ENCODE assay signal across 12 cellular contexts in genomic region chr14:96364911-96365310, GRCh38. TPM values are rescaled to one million over a fixed set of nuclear protein-coding genes. Genes with fewer than 3 reads are reported as not detected.
DNase-seq lines count a peak whose midpoint lies in the region; ATAC-seq and TF ChIP-seq lines count a peak whose summit lies in the region.
"Had no signal": no experiment of that assay in that cellular context is flagged by ENCODE, and none has a peak within 500 bp of the region (broad histone marks: within the 10 kb centered on the region; RNA-seq: fewer than 3 reads in every experiment).

No MANE protein-coding gene starts in this region.

- H3K27me3 ChIP-seq in iPS-20b (ENCODE audit: insufficient read depth, low read length), result no peaks in the 10 kb centered on the region
- H3K27me3 ChIP-seq in transverse colon, result no peaks in the 10 kb centered on the region

- H3K9me3 ChIP-seq in iPS-20b (ENCODE audit: insufficient read depth, low read depth, low read length) (no peaks in the 10 kb centered on the region), transverse colon (no peaks in the 10 kb centered on the region)

- H3K27ac ChIP-seq in iPS-20b (ENCODE audit: low read length), result no peak overlapping the region
- peak overlapping the region; percentile 94 to 98 (median 97) for H3K27ac ChIP-seq in transverse colon

- H3K36me3 Mint-ChIP-seq in activated naive CD4-positive, alpha-beta T cell treated with anti-CD3 and anti-CD28 coated beads, Interleukin-2, amount 10 ng/mL, durations not matched to agents 7 days and 5 days, result peaks cover 17% of the 10 kb centered on the region
- H3K36me3 Mint-ChIP-seq in activated B cell treated with CpG ODN at 0.5 μM for 24 hours (ENCODE audit: low read depth), result peaks cover 4% of the 10 kb centered on the region

- H3K9me3 Mint-ChIP-seq in activated naive CD4-positive, alpha-beta T cell treated with anti-CD3 and anti-CD28 coated beads, Interleukin-2, amount 10 ng/mL, durations not matched to agents 7 days and 5 days, result no peaks in the 10 kb centered on the region
- H3K9me3 Mint-ChIP-seq in activated B cell treated with CpG ODN at 0.5 μM for 24 hours, result no peaks in the 10 kb centered on the region

- peak; percentile 55 for TF ChIP-seq POLR2A in transverse colon (IDR thresholded peaks at IDR 0.05)

- in situ Hi-C loops in transverse colon (cut with MboI; ENCODE audit: low pct_ligation_motif_present in 1 of 4, low pct_unique_long_range_greater_than_20kb in 1 of 4, low sequenced_read_pairs in 3 of 4), result no loop called here

- TF ChIP-seq EP300 in transverse colon (IDR thresholded peaks at IDR 0.05; ENCODE audit: low read depth), result no peak

- no peaks in the 10 kb centered on the region for H3K36me3 ChIP-seq in iPS-20b (ENCODE audit: insufficient read depth, low read depth, low read length)
- no peaks in the 10 kb centered on the region for H3K36me3 ChIP-seq in transverse colon

- H3K27me3 Mint-ChIP-seq in activated naive CD4-positive, alpha-beta T cell treated with anti-CD3 and anti-CD28 coated beads, Interleukin-2, amount 10 ng/mL, durations not matched to agents 7 days and 5 days, result no peaks in the 10 kb centered on the region
- H3K27me3 Mint-ChIP-seq in activated B cell treated with CpG ODN at 0.5 μM for 24 hours, result no peaks in the 10 kb centered on the region

- peak overlapping the region; percentile 87 for H3K4me3 Mint-ChIP-seq in activated naive CD4-positive, alpha-beta T cell treated with anti-CD3 and anti-CD28 coated beads, Interleukin-2, amount 10 ng/mL, durations not matched to agents 7 days and 5 days
- peak overlapping the region; percentile 89 for H3K4me3 Mint-ChIP-seq in activated B cell treated with CpG ODN at 0.5 μM for 24 hours

- CTCF ChIA-PET in activated naive CD4-positive, alpha-beta T cell treated with anti-CD3 and anti-CD28 coated beads, Interleukin-2, amount 10 ng/mL, durations not matched to agents 7 days and 5 days (lab: Charles Lee), result interaction anchor here (1.0 kb wide), 1 partner anchor 12 kb away, joined by 4 read pairs; no protein-coding TSS in a partner anchor
- CTCF ChIA-PET in activated B cell treated with CpG ODN at 0.5 μM for 24 hours (lab: Charles Lee), result no interaction called here

- POLR2A ChIA-PET in activated B cell treated with CpG ODN at 0.5 μM for 24 hours (lab: Charles Lee), result no interaction called here

- no peak overlapping the region for H3K9ac ChIP-seq in iPS-20b (ENCODE audit: low read depth, low read length)

- 48 to 51% methylated on average over 3 of the region's 3 CpGs for WGBS in transverse colon (ENCODE audit: low coverage in 1 of 2), 2 donors

- DNase-seq in activated naive CD4-positive, alpha-beta T cell treated with anti-CD3 and anti-CD28 coated beads, Interleukin-2, amount 10 ng/mL, durations not matched to agents 7 days and 5 days, result no peak
- no peak for DNase-seq in activated naive CD4-positive, alpha-beta T cell treated with Interleukin-2 at 50 U/mL for 16 hours
- DNase-seq in activated B cell treated with CpG ODN at 0.5 μM for 24 hours (no peak), transverse colon (no peak), NCI-H2029 (lab: John Stamatoyannopoulos, UW) (no peak), NCI-H2171 treated with DMSO at 0.1 percent for 48 hours (lab: John Stamatoyannopoulos, UW) (no peak)
- DNase-seq: C1 segment of cervical spinal cord, H7, hypothalamus, retina had no signal

- intact Hi-C loops in activated B cell treated with CpG ODN at 0.5 μM for 24 hours (cut with micrococcal nuclease), result no loop called here
- intact Hi-C loops in transverse colon (cut with DNase I; ENCODE audit: low total_unique reads), result no loop called here

- H3K4me1 ChIP-seq in iPS-20b (ENCODE audit: insufficient read depth, low read length) (peaks cover 15% of the 10 kb centered on the region), transverse colon (peaks cover 9 to 50% (median 27%) of the 10 kb centered on the region in 4 donors)

- H3K4me3 ChIP-seq in iPS-20b (ENCODE audit: low read length) (peak overlapping the region; percentile 86), transverse colon (peak overlapping the region in 3 of 4 donors; percentile 90 to 98 (median 95))

- H3K27ac Mint-ChIP-seq in activated naive CD4-positive, alpha-beta T cell treated with anti-CD3 and anti-CD28 coated beads, Interleukin-2, amount 10 ng/mL, durations not matched to agents 7 days and 5 days, result no peak overlapping the region
- peak overlapping the region; percentile 4 for H3K27ac Mint-ChIP-seq in activated B cell treated with CpG ODN at 0.5 μM for 24 hours

- TF ChIP-seq CTCF in activated B cell treated with CpG ODN at 0.5 μM for 24 hours (IDR thresholded peaks at IDR 0.05) (no peak), transverse colon (IDR thresholded peaks at IDR 0.05) (no peak)

- ATAC-seq in activated B cell treated with CpG ODN at 0.5 μM for 24 hours (ENCODE audit: low read depth), result no peak
- ATAC-seq in GM19455 (IDR thresholded peaks at IDR 0.05; ENCODE audit: unreplicated experiment), result no peak

- H3K4me1 Mint-ChIP-seq in activated naive CD4-positive, alpha-beta T cell treated with anti-CD3 and anti-CD28 coated beads, Interleukin-2, amount 10 ng/mL, durations not matched to agents 7 days and 5 days, result peaks cover 43% of the 10 kb centered on the region
- peaks cover 42% of the 10 kb centered on the region for H3K4me1 Mint-ChIP-seq in activated B cell treated with CpG ODN at 0.5 μM for 24 hours

RNA-seq across cellular contexts. Expression of gene GSKIP, which starts 1.6 kb away (rescaled TPM):
- 11.4 and 15.3 TPM in 2 replicates for total RNA-seq in activated B cell treated with CpG ODN at 0.5 μM for 24 hours
- total RNA-seq in transverse colon, result 100 to 1,000 TPM in 1 of 4 donors, 10 to 100 TPM in 3; 41.0 to 151 (median 64.9) TPM

RNA-seq across cellular contexts. Expression of gene ATG2B, which starts 1.8 kb away (rescaled TPM):
- 19.4 and 21.0 TPM in 2 replicates for total RNA-seq in activated B cell treated with CpG ODN at 0.5 μM for 24 hours
- 10 to 100 TPM; 30.7 to 47.5 (median 42.7) TPM for total RNA-seq in transverse colon

RNA-seq across cellular contexts. Expression of gene AK7, which starts 27.0 kb away (rescaled TPM):
- total RNA-seq in activated B cell treated with CpG ODN at 0.5 μM for 24 hours (0.51 and 1.2 TPM in 2 replicates), transverse colon (1 to 10 TPM in 3 of 4 donors, under 1 TPM in 1; 0.40 to 5.6 (median 3.0) TPM)
